In genomic region chr10:89271532-89271931, GRCh38 we compare ENCODE assay signal across 26 cellular contexts.
"Had no signal": no experiment of that assay in that cellular context is flagged by ENCODE, and none has a peak within 500 bp of the region (broad histone marks: within the 10 kb centered on the region; RNA-seq: fewer than 3 reads in every experiment).

No MANE protein-coding gene starts in this region.

- DNase-seq: naive B cell; naive thymus-derived CD8-positive, alpha-beta T cell; nephron progenitor cell; occipital lobe; ovary; psoas muscle; right cardiac atrium; sigmoid colon; small intestine; stimulated activated CD4-positive, alpha-beta T cell treated with anti-CD3 and anti-CD28 coated beads, Interleukin-15, amount 100 ng/mL, for 24 hours; stimulated activated CD4-positive, alpha-beta T cell treated with anti-CD3 and anti-CD28 coated beads, Interleukin-2, amount 100 ng/mL, for 24 hours; stimulated activated CD4-positive, alpha-beta T cell treated with anti-CD3 and anti-CD28 coated beads, Interleukin-2, amount 100 ng/mL, for 48 hours; stimulated activated CD4-positive, alpha-beta T cell treated with anti-CD3 and anti-CD28 coated beads, Interleukin-4, amount 100 ng/mL, for 24 hours; stimulated activated naive B cell treated with anti-CD40 and anti-IgM and Interleukin-4, amounts not matched to agents 10 μg/mL and 1 μg/mL and 100 μg/mL, for 72 hours; stimulated activated naive CD4-positive, alpha-beta T cell treated with Interleukin-2 at 50 U/mL for 16 hours; stomach; thyroid gland; upper lobe of left lung had no signal

- H3K9me3 ChIP-seq: ovary, psoas muscle, sigmoid colon, stomach, thoracic aorta, thyroid gland, tibial nerve, upper lobe of left lung, vagina had no signal

- ATAC-seq: naive thymus-derived CD8-positive, alpha-beta T cell; natural killer cell treated with Interleukin-12 subunit alpha and Interleukin-12 subunit beta and Interleukin-15 and Interleukin-18, amount 100 ng/mL, for 72 hours; psoas muscle; right cardiac atrium; stimulated activated effector memory CD8-positive, alpha-beta T cell treated with anti-CD3 and anti-CD28 coated beads, Interleukin-12 subunit alpha, Interleukin-12 subunit beta, amount 100 ng/mL, for 72 hours; stimulated activated naive B cell treated with anti-CD40 and anti-IgM and Interleukin-4, amounts not matched to agents 10 μg/mL and 1 μg/mL and 100 μg/mL, for 72 hours had no signal

- FAIRE-seq: small intestine, urothelium cell line had no signal

- H3K4me3 Mint-ChIP-seq: naive thymus-derived CD8-positive, alpha-beta T cell; natural killer cell treated with Interleukin-12 subunit alpha and Interleukin-12 subunit beta and Interleukin-15 and Interleukin-18, amount 100 ng/mL, for 72 hours; nephron progenitor cell; neural crest cell; stimulated activated effector memory CD8-positive, alpha-beta T cell treated with anti-CD3 and anti-CD28 coated beads, Interleukin-12 subunit alpha, Interleukin-12 subunit beta, amount 100 ng/mL, for 72 hours; stimulated activated naive B cell treated with anti-CD40 and anti-IgM and Interleukin-4, amounts not matched to agents 10 μg/mL and 1 μg/mL and 100 μg/mL, for 72 hours; stimulated activated naive CD8-positive, alpha-beta T cell treated with anti-CD3 and anti-CD28 coated beads, Interleukin-15, Interleukin-2, amounts not matched to agents 100 ng/mL and 50 ng/mL, for 24 hours had no signal

- H3K27ac Mint-ChIP-seq: naive B cell; natural killer cell treated with Interleukin-12 subunit alpha and Interleukin-12 subunit beta and Interleukin-15 and Interleukin-18, amount 100 ng/mL, for 72 hours; nephron progenitor cell; stimulated activated effector memory CD8-positive, alpha-beta T cell treated with anti-CD3 and anti-CD28 coated beads, Interleukin-12 subunit alpha, Interleukin-12 subunit beta, amount 100 ng/mL, for 72 hours; stimulated activated naive B cell treated with anti-CD40 and anti-IgM and Interleukin-4, amounts not matched to agents 10 μg/mL and 1 μg/mL and 100 μg/mL, for 72 hours; stimulated activated naive CD8-positive, alpha-beta T cell treated with anti-CD3 and anti-CD28 coated beads, Interleukin-15, Interleukin-2, amounts not matched to agents 100 ng/mL and 50 ng/mL, for 24 hours had no signal

- H3K27me3 ChIP-seq: ovary, sigmoid colon, stomach, thyroid gland, tibial nerve, upper lobe of left lung, vagina had no signal

- H3K27me3 Mint-ChIP-seq: naive B cell; stimulated activated naive CD8-positive, alpha-beta T cell treated with anti-CD3 and anti-CD28 coated beads, Interleukin-15, Interleukin-2, amounts not matched to agents 100 ng/mL and 50 ng/mL, for 24 hours had no signal

- H3K9me3 Mint-ChIP-seq: naive thymus-derived CD8-positive, alpha-beta T cell; natural killer cell treated with Interleukin-12 subunit alpha and Interleukin-12 subunit beta and Interleukin-15 and Interleukin-18, amount 100 ng/mL, for 72 hours; nephron progenitor cell; stimulated activated effector memory CD8-positive, alpha-beta T cell treated with anti-CD3 and anti-CD28 coated beads, Interleukin-12 subunit alpha, Interleukin-12 subunit beta, amount 100 ng/mL, for 72 hours; stimulated activated naive CD8-positive, alpha-beta T cell treated with anti-CD3 and anti-CD28 coated beads, Interleukin-15, Interleukin-2, amounts not matched to agents 100 ng/mL and 50 ng/mL, for 24 hours had no signal

- H3K36me3 ChIP-seq: ovary, sigmoid colon, stomach, thoracic aorta, thyroid gland, tibial nerve, upper lobe of left lung, vagina had no signal

- H3K4me3 ChIP-seq: ovary, psoas muscle, sigmoid colon, stomach, thoracic aorta, thyroid gland, tibial nerve, upper lobe of left lung, vagina had no signal

- H3K4me1 Mint-ChIP-seq: naive B cell; naive thymus-derived CD8-positive, alpha-beta T cell; stimulated activated effector memory CD8-positive, alpha-beta T cell treated with anti-CD3 and anti-CD28 coated beads, Interleukin-12 subunit alpha, Interleukin-12 subunit beta, amount 100 ng/mL, for 72 hours; stimulated activated naive B cell treated with anti-CD40 and anti-IgM and Interleukin-4, amounts not matched to agents 10 μg/mL and 1 μg/mL and 100 μg/mL, for 72 hours had no signal

- H3K36me3 Mint-ChIP-seq: naive B cell; naive thymus-derived CD8-positive, alpha-beta T cell; natural killer cell treated with Interleukin-12 subunit alpha and Interleukin-12 subunit beta and Interleukin-15 and Interleukin-18, amount 100 ng/mL, for 72 hours; stimulated activated effector memory CD8-positive, alpha-beta T cell treated with anti-CD3 and anti-CD28 coated beads, Interleukin-12 subunit alpha, Interleukin-12 subunit beta, amount 100 ng/mL, for 72 hours; stimulated activated naive B cell treated with anti-CD40 and anti-IgM and Interleukin-4, amounts not matched to agents 10 μg/mL and 1 μg/mL and 100 μg/mL, for 72 hours had no signal

- H3K27ac ChIP-seq: ovary, psoas muscle, sigmoid colon, stomach, thoracic aorta, thyroid gland, tibial nerve, upper lobe of left lung, vagina had no signal
